1 cellular context compared by ENCODE assay signal in the genomic region with DNA sequence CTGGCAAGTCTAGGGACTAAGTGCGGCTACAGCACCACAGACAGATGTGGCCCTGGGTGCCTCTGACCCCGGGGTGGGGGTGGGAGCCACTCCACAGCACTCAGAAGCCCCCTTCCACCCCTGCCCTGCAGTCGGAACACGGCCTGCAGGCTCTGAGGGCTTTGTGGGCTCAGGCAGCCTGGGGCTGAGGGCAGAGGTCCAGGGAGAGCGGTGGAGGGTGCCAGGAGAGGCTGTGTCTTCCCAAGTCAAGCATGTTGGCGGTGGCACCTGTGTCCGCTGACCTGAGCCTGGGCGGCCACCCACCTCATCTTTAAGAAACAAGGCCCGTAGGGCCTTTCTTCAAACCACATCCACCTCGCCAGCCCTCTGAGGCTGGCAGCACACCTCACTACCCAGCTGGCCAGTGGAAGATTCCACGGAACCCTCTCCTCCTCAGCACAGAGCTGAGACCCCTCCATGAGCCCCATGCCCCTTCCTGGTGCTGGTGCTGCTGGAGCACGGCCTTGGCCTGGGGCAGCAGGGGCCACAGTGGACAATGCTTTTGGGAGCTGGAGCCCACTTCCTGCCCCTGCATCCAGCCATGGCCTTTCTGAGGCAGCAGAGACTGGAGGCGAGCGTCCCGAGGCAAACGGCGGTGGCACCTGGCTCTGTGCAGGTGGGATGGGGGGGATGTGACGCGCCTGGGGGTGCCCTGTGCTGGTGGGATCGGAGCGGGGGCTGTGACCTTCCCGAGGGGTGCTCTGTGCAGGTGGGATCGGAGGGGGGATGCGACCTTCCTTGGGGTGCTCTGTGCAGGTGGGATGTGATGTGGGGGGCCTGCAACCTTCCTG.
TF ChIP-seq lines count a peak whose summit lies in the region.

No MANE protein-coding gene starts in this region.

TF ChIP-seq in WTC11, 78 proteins besides CTCF, POLR2A, EP300 and RAD21 (continued from another document):
- TF ChIP-seq, protein P1, sequence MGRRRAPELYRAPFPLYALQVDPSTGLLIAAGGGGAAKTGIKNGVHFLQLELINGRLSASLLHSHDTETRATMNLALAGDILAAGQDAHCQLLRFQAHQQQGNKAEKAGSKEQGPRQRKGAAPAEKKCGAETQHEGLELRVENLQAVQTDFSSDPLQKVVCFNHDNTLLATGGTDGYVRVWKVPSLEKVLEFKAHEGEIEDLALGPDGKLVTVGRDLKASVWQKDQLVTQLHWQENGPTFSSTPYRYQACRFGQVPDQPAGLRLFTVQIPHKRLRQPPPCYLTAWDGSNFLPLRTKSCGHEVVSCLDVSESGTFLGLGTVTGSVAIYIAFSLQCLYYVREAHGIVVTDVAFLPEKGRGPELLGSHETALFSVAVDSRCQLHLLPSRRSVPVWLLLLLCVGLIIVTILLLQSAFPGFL (CRISPR knock-in tag; IDR thresholded peaks at IDR 0.05; ENCODE audit: borderline replicate concordance): no peak
- no peak for TF ChIP-seq OVOL2 (CRISPR knock-in tag; IDR thresholded peaks at IDR 0.05; ENCODE audit: borderline replicate concordance)
- no peak for TF ChIP-seq JUN (CRISPR knock-in tag; IDR thresholded peaks at IDR 0.05)
- TF ChIP-seq CREM (CRISPR knock-in tag; IDR thresholded peaks at IDR 0.05): no peak
- TF ChIP-seq, protein P2, sequence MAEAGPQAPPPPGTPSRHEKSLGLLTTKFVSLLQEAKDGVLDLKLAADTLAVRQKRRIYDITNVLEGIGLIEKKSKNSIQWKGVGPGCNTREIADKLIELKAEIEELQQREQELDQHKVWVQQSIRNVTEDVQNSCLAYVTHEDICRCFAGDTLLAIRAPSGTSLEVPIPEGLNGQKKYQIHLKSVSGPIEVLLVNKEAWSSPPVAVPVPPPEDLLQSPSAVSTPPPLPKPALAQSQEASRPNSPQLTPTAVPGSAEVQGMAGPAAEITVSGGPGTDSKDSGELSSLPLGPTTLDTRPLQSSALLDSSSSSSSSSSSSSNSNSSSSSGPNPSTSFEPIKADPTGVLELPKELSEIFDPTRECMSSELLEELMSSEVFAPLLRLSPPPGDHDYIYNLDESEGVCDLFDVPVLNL (CRISPR knock-in tag; IDR thresholded peaks at IDR 0.05; ENCODE audit: borderline replicate concordance, low read depth): no peak
- no peak for TF ChIP-seq TEAD1 (CRISPR knock-in tag; IDR thresholded peaks at IDR 0.05)
